ENCODE assay signal across 8 cellular contexts in genomic region chr6:30626484-30627366, GRCh38. TPM values are rescaled to one million over a fixed set of nuclear protein-coding genes. Genes with fewer than 3 reads are reported as not detected.
A peak's percentile ranks its signal among the peaks of the same experiment; 100 is the strongest.
DNase-seq lines count a peak whose midpoint lies in the region; ATAC-seq and TF ChIP-seq lines count a peak whose summit lies in the region.

Gene ATAT1 (plus strand): TSS chr6:30626874.

- DNase-seq in GM13976 (ENCODE audit: low spot score) (peak; percentile 92), NCI-H2196 (lab: John Stamatoyannopoulos, UW; ENCODE audit: unreplicated experiment) (peak; percentile 87), mammary epithelial cell (peak; percentile 68), immature natural killer cell (peak; percentile 87 to 89 (median 88)), smooth muscle cell (lab: John Stamatoyannopoulos, UW; ENCODE audit: unreplicated experiment) (peak; percentile 39), HuH-7 (ENCODE audit: low spot score) (no peak)

- H3F3A ChIP-seq in smooth muscle cell (ENCODE audit: low read depth): peaks cover 7% of the 10 kb centered on the region

- H3K4me1 ChIP-seq in mammary epithelial cell (ENCODE audit: insufficient read depth, low read length) (peaks cover 10% of the 10 kb centered on the region), smooth muscle cell (ENCODE audit: low read depth) (peaks cover 6% of the 10 kb centered on the region)

- CTCF ChIA-PET in mammary epithelial cell (lab: Charles Lee; ENCODE audit: low non-redundant PET): no interaction called here

- H3K36me3 ChIP-seq in mammary epithelial cell (ENCODE audit: insufficient read depth, low read length) (peaks cover 15% of the 10 kb centered on the region), smooth muscle cell (ENCODE audit: low read depth) (no peaks in the 10 kb centered on the region)

- peak within 1 kb of the TSS; percentile 71 for H3K27ac ChIP-seq in mammary epithelial cell (ENCODE audit: insufficient read depth, low read depth, low read length)
- peak within 1 kb of the TSS; percentile 72 for H3K27ac ChIP-seq in smooth muscle cell (ENCODE audit: low read depth)

- peaks cover 0 to 6% (median 3%) of the 10 kb centered on the region in 3 donors for H3K27me3 Mint-ChIP-seq in immature natural killer cell (ENCODE audit: low read depth in 3 of 3)

- peaks cover 21 to 23% of the 10 kb centered on the region in 2 donors for H3K4me1 Mint-ChIP-seq in immature natural killer cell

- H3K4me2 ChIP-seq in mammary epithelial cell (ENCODE audit: insufficient read depth, low read depth, low read length): peak within 1 kb of the TSS; percentile 84
- H3K4me2 ChIP-seq in smooth muscle cell: peak within 1 kb of the TSS; percentile 90

- H3K79me2 ChIP-seq in mammary epithelial cell (ENCODE audit: insufficient read depth, low read length): peaks cover 4% of the 10 kb centered on the region
- peaks cover 21% of the 10 kb centered on the region for H3K79me2 ChIP-seq in smooth muscle cell (ENCODE audit: low read depth)

- peak within 1 kb of the TSS; percentile 73 for H3K9ac ChIP-seq in mammary epithelial cell (ENCODE audit: insufficient read depth, low read length)
- peak within 1 kb of the TSS; percentile 66 for H3K9ac ChIP-seq in smooth muscle cell (ENCODE audit: low read depth)

- peak; percentile 82 for ATAC-seq in HG02938 (IDR thresholded peaks at IDR 0.05; ENCODE audit: unreplicated experiment)

- no peaks in the 10 kb centered on the region for H3K9me3 Mint-ChIP-seq in immature natural killer cell

- peaks cover 5 to 30% (median 9%) of the 10 kb centered on the region in 3 donors for H3K36me3 Mint-ChIP-seq in immature natural killer cell

- no peaks in the 10 kb centered on the region for H3K9me3 ChIP-seq in mammary epithelial cell (replicated peaks; ENCODE audit: insufficient read depth, low read length)
- H3K9me3 ChIP-seq in smooth muscle cell (replicated peaks; ENCODE audit: low read depth): no peaks in the 10 kb centered on the region

- BruUV-seq in mammary epithelial cell (replicated peaks; lab: Mats Ljungman, UMichigan): no TSS peak

- peak within 1 kb of the TSS; percentile 89 to 92 (median 91) for H3K4me3 Mint-ChIP-seq in immature natural killer cell

- in situ Hi-C loops in GM13976 (cut with MboI; ENCODE audit: low sequenced_read_pairs, unreplicated experiment) (no loop called here), mammary epithelial cell (cut with MboI; ENCODE audit: low sequenced_read_pairs in 2 of 2) (no loop called here)

- no peaks in the 10 kb centered on the region for H4K20me1 ChIP-seq in mammary epithelial cell (ENCODE audit: insufficient read depth, low read length)
- H4K20me1 ChIP-seq in smooth muscle cell (ENCODE audit: low read depth): no peaks in the 10 kb centered on the region

- H3K27me3 ChIP-seq in mammary epithelial cell (ENCODE audit: insufficient read depth, low read length): no peaks in the 10 kb centered on the region
- no peaks in the 10 kb centered on the region for H3K27me3 ChIP-seq in smooth muscle cell (ENCODE audit: low read depth)

- dilution Hi-C loops in mammary epithelial cell (cut with HindIII; ENCODE audit: low sequenced_read_pairs): no loop called here

- H3K4me3 ChIP-seq in WI38 (ENCODE audit: low read depth, low read length) (peak within 1 kb of the TSS; percentile 82), mammary epithelial cell (replicated peaks in 1 of 3; ENCODE audit: insufficient read depth in 1 of 3, low read depth in 2 of 3, low read length in 3 of 3) (peak within 1 kb of the TSS; percentile 52 to 77 (median 65)), smooth muscle cell (peak within 1 kb of the TSS; percentile 60)

- intact Hi-C loops in mammary epithelial cell (cut with micrococcal nuclease): loop anchor here (1.0 to 2.0 kb wide), 2 partner anchors 20 to 47 kb away; partner anchors contain the start of genes C6orf136 and DHX16

- H2AFZ ChIP-seq in mammary epithelial cell (ENCODE audit: low read depth, low read length) (peak within 1 kb of the TSS; percentile 90), smooth muscle cell (ENCODE audit: low read depth) (peak within 1 kb of the TSS; percentile 43)

- peak within 1 kb of the TSS; percentile 95 to 98 (median 98) for H3K27ac Mint-ChIP-seq in immature natural killer cell

- 2% methylated on average over 12 of the region's 36 CpGs for WGBS in mammary epithelial cell (ENCODE audit: low coverage, missing lambda C conversion rate)
- 8% methylated on average over 25 of the region's 36 CpGs for WGBS in smooth muscle cell (ENCODE audit: low lambda C conversion rate)

- TF ChIP-seq CTCF in GM13976 (IDR thresholded peaks at IDR 0.05; ENCODE audit: borderline replicate concordance, control extremely low read depth, extremely low read depth, insufficient read depth, missing control alignments) (peak; percentile 31), WI38 (IDR thresholded peaks at IDR 0.05; ENCODE audit: low read depth, low read length) (peak; percentile 40; the same call in 1 of the 2 replicates), mammary epithelial cell (conservative IDR thresholded peaks at IDR 0.05 in 1 of 2, IDR thresholded peaks at IDR 0.05 in 1 of 2; ENCODE audit: extremely low read depth in 1 of 2, insufficient read depth in 1 of 2, low read depth in 1 of 2, low read length in 2 of 2) (peak; percentile 13 to 47), smooth muscle cell (IDR thresholded peaks at IDR 0.05; ENCODE audit: borderline replicate concordance, insufficient read depth, poor library complexity, severe bottlenecking) (peak; percentile 26)

RNA-seq across cellular contexts. Expression of gene ATAT1, which starts in this region (rescaled TPM):
- total RNA-seq in mammary epithelial cell: 1 to 10 TPM; 5.2 to 6.9 TPM
- 3.6 TPM for polyA plus RNA-seq in mammary epithelial cell
- 1.0 TPM for polyA minus RNA-seq in mammary epithelial cell
- polyA plus RNA-seq in immature natural killer cell: 1 to 10 TPM in 1 of 3 donors, under 1 TPM in 1, not detected in 1; 0.43 to 3.1 TPM
- total RNA-seq in smooth muscle cell: 8.5 and 9.4 TPM in 2 replicates
- 16.5 and 18.8 TPM in 2 replicates for polyA plus RNA-seq in smooth muscle cell
